14 cellular contexts compared by ENCODE assay signal in genomic region chr3:126539558-126540250, GRCh38. TPM values are rescaled to one million over a fixed set of nuclear protein-coding genes. Genes with fewer than 3 reads are reported as not detected.
DNase-seq lines count a peak whose midpoint lies in the region; ATAC-seq, FAIRE-seq and TF ChIP-seq lines count a peak whose summit lies in the region.
"Had no signal": no experiment of that assay in that cellular context is flagged by ENCODE, and none has a peak within 500 bp of the region (broad histone marks: within the 10 kb centered on the region; RNA-seq: fewer than 3 reads in every experiment).

No MANE protein-coding gene starts in this region.

- no peak overlapping the region for H3K4me3 ChIP-seq in right atrium auricular region
- H3K4me3 ChIP-seq in K562 = no peak overlapping the region

- H3K27me3 ChIP-seq in right atrium auricular region (no peaks in the 10 kb centered on the region), K562 (ENCODE audit: control insufficient read depth in 2 of 2, insufficient read depth in 2 of 2, low read length in 2 of 2) (peaks cover 0 to 6% of the 10 kb centered on the region in 2 experiments; a peak in 1 of 5 replicates)

- H3K4me3 Mint-ChIP-seq in natural killer cell = no peak overlapping the region
- H3K4me3 Mint-ChIP-seq: activated T-cell treated with anti-CD3 and anti-CD28 coated beads, Interleukin-2, amount 50 U/mL, for 4 hours had no signal

- no peak for TF ChIP-seq RAD21 in K562 (CRISPR knock-in tag; conservative IDR thresholded peaks at IDR 0.05 in 1 of 2, IDR thresholded peaks at IDR 0.05 in 1 of 2)

- no peak overlapping the region for H3K4me2 ChIP-seq in K562 (ENCODE audit: insufficient read depth, low read length)

- POLR2A ChIA-PET in K562 (lab: Yijun Ruan, JAX) = no interaction called here

- intact Hi-C loops in Right ventricle myocardium inferior (cut with DNase I) = no loop called here
- intact Hi-C loops in K562 (cut with micrococcal nuclease) = loop anchor here (2.0 kb wide), 1 partner anchor 63 kb away; no protein-coding TSS in a partner anchor
- intact Hi-C loops in natural killer cell (cut with micrococcal nuclease) = no loop called here

- no peak for ATAC-seq in Right ventricle myocardium inferior
- no peak for ATAC-seq in K562
- ATAC-seq in natural killer cell = no peak
- no peak for ATAC-seq in GM19351 (IDR thresholded peaks at IDR 0.05; ENCODE audit: unreplicated experiment)
- ATAC-seq: activated T-cell treated with anti-CD3 and anti-CD28 coated beads, Interleukin-2, amount 50 U/mL, for 4 hours had no signal

- peak overlapping the region; percentile 15 to 39 for H3K27ac Mint-ChIP-seq in natural killer cell

- H3K9me1 ChIP-seq in K562 (ENCODE audit: control insufficient read depth, insufficient read depth, low read length) = no peaks in the 10 kb centered on the region

- 96% methylated on average over 8 of the region's 10 CpGs for WGBS in K562 (ENCODE audit: insufficient coverage, low coverage, missing lambda C conversion rate)

- no peak overlapping the region for H3K9ac ChIP-seq in K562 (ENCODE audit: insufficient read depth in 1 of 2, low read depth in 2 of 2, low read length in 2 of 2)

- H3K9me3 ChIP-seq in right atrium auricular region (no peaks in the 10 kb centered on the region), K562 (replicated peaks; ENCODE audit: control insufficient read depth, insufficient read depth, low read depth, low read length) (peaks cover 2% of the 10 kb centered on the region)

- TF ChIP-seq EP300 in K562 (IDR thresholded peaks at IDR 0.05; ENCODE audit: low read length) = no peak

- no peak for TF ChIP-seq CTCF in right atrium auricular region (IDR thresholded peaks at IDR 0.05)
- no peak for TF ChIP-seq CTCF in K562 (IDR thresholded peaks at IDR 0.05 in 2 of 3, conservative IDR thresholded peaks at IDR 0.05 in 1 of 3; ENCODE audit: insufficient read depth in 2 of 3, low read depth in 1 of 3, low read length in 3 of 3)
- TF ChIP-seq CTCF in natural killer cell (IDR thresholded peaks at IDR 0.05) = no peak

- H3K27me3 Mint-ChIP-seq in natural killer cell (ENCODE audit: low read depth in 2 of 2) = peaks cover 7 to 9% of the 10 kb centered on the region in 2 donors

- H4K20me1 ChIP-seq in K562 (replicated peaks; ENCODE audit: control insufficient read depth, insufficient read depth, low read length) = no peaks in the 10 kb centered on the region

- in situ Hi-C loops in K562 (cut with MboI) = no loop called here

- peaks cover 9 to 21% of the 10 kb centered on the region in 2 donors for H3K4me1 Mint-ChIP-seq in natural killer cell

- BruUV-seq in K562 (replicated peaks; lab: Mats Ljungman, UMichigan) = no TSS peak

- H3K36me3 Mint-ChIP-seq in natural killer cell = no peaks in the 10 kb centered on the region

- no peaks in the 10 kb centered on the region for H3K9me3 Mint-ChIP-seq in natural killer cell
- H3K9me3 Mint-ChIP-seq: activated T-cell treated with anti-CD3 and anti-CD28 coated beads, Interleukin-2, amount 50 U/mL, for 4 hours had no signal

- no peak for TF ChIP-seq POLR2A in K562 (conservative IDR thresholded peaks at IDR 0.05)

- peaks cover 0 to 8% of the 10 kb centered on the region in 2 donors for H3K4me1 ChIP-seq in right atrium auricular region
- peaks cover 14 to 23% of the 10 kb centered on the region in 2 experiments for H3K4me1 ChIP-seq in K562 (replicated peaks in 1 of 2; ENCODE audit: control insufficient read depth in 2 of 2, insufficient read depth in 2 of 2, low read length in 2 of 2)

- H3K36me3 ChIP-seq in right atrium auricular region (no peaks in the 10 kb centered on the region), K562 (ENCODE audit: control insufficient read depth, insufficient read depth, low read length) (no peaks in the 10 kb centered on the region)

- H3K27ac ChIP-seq in right atrium auricular region = no peak overlapping the region
- peak overlapping the region; percentile 75; the same call in 1 of the 3 replicates for H3K27ac ChIP-seq in K562 (ENCODE audit: extremely low read depth, low read depth, low read length)

- FAIRE-seq in K562 (lab: Jason Lieb, UNC) = peak; percentile 11

- CTCF ChIA-PET in K562 (lab: Yijun Ruan, JAX; ENCODE audit: low intra/inter-chr PET ratio) = interaction anchor here (0.6 kb wide), 1 partner anchor 15 kb away, joined by 3 read pairs; no protein-coding TSS in a partner anchor

- DNase-seq in Right ventricle myocardium inferior (ENCODE audit: missing footprints) (peak; percentile 35), right atrium auricular region (ENCODE audit: low spot score) (no peak), K562 (ENCODE audit: extremely low read depth in 1 of 4, low spot score in 3 of 4) (no peak), natural killer cell (no peak), ureter (ENCODE audit: low spot score) (peak; percentile 26), DMS114 treated with DMSO at 0.1 percent for 48 hours (lab: John Stamatoyannopoulos, UW; ENCODE audit: unreplicated experiment) (no peak), NCI-H526 treated with DMSO at 0.1 percent for 48 hours (lab: John Stamatoyannopoulos, UW) (no peak)
- DNase-seq: activated CD4-positive, alpha-beta T cell treated with anti-CD3 and anti-CD28 coated beads for 4 hours; activated T-cell treated with anti-CD3 and anti-CD28 coated beads, Interleukin-2, amount 50 U/mL, for 4 hours; stimulated activated CD4-positive, alpha-beta T cell treated with anti-CD3 and anti-CD28 coated beads, Interleukin-12 subunit alpha, Interleukin-12 subunit beta, amount 100 ng/mL, for 4 hours had no signal

- no peaks in the 10 kb centered on the region for H3K79me2 ChIP-seq in K562 (ENCODE audit: control insufficient read depth, insufficient read depth, low read length)

- H2AFZ ChIP-seq in K562 (ENCODE audit: low read depth, low read length) = no peak overlapping the region

RNA-seq across cellular contexts. Expression of gene CHST13, which starts 15.7 kb away (rescaled TPM):
- total RNA-seq in Right ventricle myocardium inferior = 0.60 TPM
- under 1 TPM in 1 of 2 donors, not detected in 1; 0.90 TPM for total RNA-seq in right atrium auricular region
- not detected in 2 replicates for total RNA-seq in K562 (2011; cell fraction: chromatin; rRNA removed; ENCODE audit: low replicate concordance)
- total RNA-seq in K562 (2011; cell fraction: nucleolus; rRNA removed) = not detected in 2 replicates
- total RNA-seq in K562 (2011; cell fraction: nucleoplasm; rRNA removed) = not detected in 2 replicates
- not detected in 2 replicates for total RNA-seq in K562 (2014; rRNA removed)
- total RNA-seq in K562 (2014; rRNA removed; fragmentation: Illumina TruSeq; extraction: Trizol) = not detected in 2 replicates
- not detected in 2 replicates for total RNA-seq in K562 (2015; rRNA removed; fragmentation: Illumina TruSeq; extraction: Trizol)
- not detected in 2 replicates for total RNA-seq in K562 (2021)
- not detected in 2 replicates for polyA plus RNA-seq in K562 (2011; rRNA removed)
- polyA plus RNA-seq in K562 (2011; cell fraction: cytosol; rRNA removed) = 0.09 TPM in 1 of 2 replicates, not detected in the other
- not detected in 2 replicates for polyA plus RNA-seq in K562 (2011; cell fraction: nucleus; rRNA removed)
- 0.04 TPM in 1 of 2 replicates, not detected in the other for polyA plus RNA-seq in K562 (2012)
- polyA plus RNA-seq in K562 (2014; fragmentation: Illumina TruSeq; extraction: Trizol) = not detected in 2 replicates
- not detected for polyA plus RNA-seq in K562 (2014; fragmentation: Nextera tagmentation; extraction: Ambion mirVana)
- not detected in 2 replicates for polyA plus RNA-seq in K562 (2014; rRNA removed)
- polyA minus RNA-seq in K562 (2011; rRNA and poly(A)+ RNA removed) = not detected in 2 replicates
- polyA minus RNA-seq in K562 (2011; cell fraction: cytosol; rRNA and poly(A)+ RNA removed) = not detected in 2 replicates
- polyA minus RNA-seq in K562 (2011; cell fraction: nucleus; rRNA and poly(A)+ RNA removed) = not detected in 2 replicates
- total RNA-seq in natural killer cell = under 1 TPM in 2 of 3 donors, not detected in 1; 0.19 to 0.20 TPM
- not detected for total RNA-seq in ureter
- total RNA-seq: activated T-cell treated with anti-CD3 and anti-CD28 coated beads, Interleukin-2, amount 50 U/mL, for 4 hours had no signal

RNA-seq across cellular contexts. Expression of gene C3orf22, which starts 19.0 kb away (rescaled TPM):
- total RNA-seq in Right ventricle myocardium inferior = not detected
- total RNA-seq in right atrium auricular region = not detected
- total RNA-seq in K562 (2011; cell fraction: chromatin; rRNA removed; ENCODE audit: low replicate concordance) = not detected in 2 replicates
- total RNA-seq in K562 (2011; cell fraction: nucleolus; rRNA removed) = not detected in 2 replicates
- total RNA-seq in K562 (2011; cell fraction: nucleoplasm; rRNA removed) = not detected in 2 replicates
- total RNA-seq in K562 (2014; rRNA removed) = not detected in 2 replicates
- total RNA-seq in K562 (2014; rRNA removed; fragmentation: Illumina TruSeq; extraction: Trizol) = not detected in 2 replicates
- not detected in 2 replicates for total RNA-seq in K562 (2015; rRNA removed; fragmentation: Illumina TruSeq; extraction: Trizol)
- not detected in 2 replicates for total RNA-seq in K562 (2021)
- not detected in 2 replicates for polyA plus RNA-seq in K562 (2011; rRNA removed)
- not detected in 2 replicates for polyA plus RNA-seq in K562 (2011; cell fraction: cytosol; rRNA removed)
- polyA plus RNA-seq in K562 (2011; cell fraction: nucleus; rRNA removed) = not detected in 2 replicates
- polyA plus RNA-seq in K562 (2012) = not detected in 2 replicates
- polyA plus RNA-seq in K562 (2014; fragmentation: Illumina TruSeq; extraction: Trizol) = not detected in 2 replicates
- polyA plus RNA-seq in K562 (2014; fragmentation: Nextera tagmentation; extraction: Ambion mirVana) = not detected
- not detected in 2 replicates for polyA plus RNA-seq in K562 (2014; rRNA removed)
- polyA minus RNA-seq in K562 (2011; rRNA and poly(A)+ RNA removed) = not detected in 2 replicates
- polyA minus RNA-seq in K562 (2011; cell fraction: cytosol; rRNA and poly(A)+ RNA removed) = not detected in 2 replicates
- polyA minus RNA-seq in K562 (2011; cell fraction: nucleus; rRNA and poly(A)+ RNA removed) = not detected in 2 replicates
- total RNA-seq in natural killer cell = not detected
- total RNA-seq in ureter = not detected
- total RNA-seq: activated T-cell treated with anti-CD3 and anti-CD28 coated beads, Interleukin-2, amount 50 U/mL, for 4 hours; Calu3; epithelial cell of proximal tubule; mononuclear cell had no signal

RNA-seq across cellular contexts. Expression of gene UROC1, which starts 22.1 kb away (rescaled TPM):
- total RNA-seq in Right ventricle myocardium inferior (not detected), right atrium auricular region (not detected), K562 (2014; rRNA removed) (not detected in 2 replicates), K562 (2014; rRNA removed; fragmentation: Illumina TruSeq; extraction: Trizol) (not detected in 2 replicates), K562 (2015; rRNA removed; fragmentation: Illumina TruSeq; extraction: Trizol) (not detected in 2 replicates), K562 (2021) (0.07 TPM in 1 of 2 replicates, not detected in the other), natural killer cell (not detected), ureter (not detected)
- total RNA-seq in K562 (2011; cell fraction: chromatin; rRNA removed; ENCODE audit: low replicate concordance) = not detected in 2 replicates
- not detected in 2 replicates for total RNA-seq in K562 (2011; cell fraction: nucleolus; rRNA removed)
- total RNA-seq in K562 (2011; cell fraction: nucleoplasm; rRNA removed) = not detected in 2 replicates
- polyA plus RNA-seq in K562 (2011; rRNA removed) (not detected in 2 replicates), K562 (2014; fragmentation: Illumina TruSeq; extraction: Trizol) (not detected in 2 replicates), K562 (2014; fragmentation: Nextera tagmentation; extraction: Ambion mirVana) (not detected), K562 (2014; rRNA removed) (not detected in 2 replicates)
- polyA plus RNA-seq in K562 (2011; cell fraction: cytosol; rRNA removed) = not detected in 2 replicates
- polyA plus RNA-seq in K562 (2011; cell fraction: nucleus; rRNA removed) = not detected in 2 replicates
- polyA plus RNA-seq in K562 (2012) = not detected in 2 replicates
- not detected in 2 replicates for polyA minus RNA-seq in K562 (2011; rRNA and poly(A)+ RNA removed)
- not detected in 2 replicates for polyA minus RNA-seq in K562 (2011; cell fraction: cytosol; rRNA and poly(A)+ RNA removed)
- not detected in 2 replicates for polyA minus RNA-seq in K562 (2011; cell fraction: nucleus; rRNA and poly(A)+ RNA removed)
- total RNA-seq: activated T-cell treated with anti-CD3 and anti-CD28 coated beads, Interleukin-2, amount 50 U/mL, for 4 hours; Calu3; epithelial cell of proximal tubule; mononuclear cell had no signal

Comparison
In these comparisons a context has a peak if more than half of its experiments do, and no peak if none do; other contexts are left out.
1. DNase-seq: peak in Right ventricle myocardium inferior (single experiment) and ureter (single experiment); none in right atrium auricular region (single experiment), K562 (0 of 4), natural killer cell (single experiment), DMS114 treated with DMSO at 0.1 percent for 48 hours (single experiment) and NCI-H526 treated with DMSO at 0.1 percent for 48 hours (single experiment).